27 cellular contexts compared by ENCODE assay signal in genomic region chr14:105178069-105178867, GRCh38. TPM values are rescaled to one million over a fixed set of nuclear protein-coding genes. Genes with fewer than 3 reads are reported as not detected.
A peak's percentile ranks its signal among the peaks of the same experiment; 100 is the strongest.
DNase-seq lines count a peak whose midpoint lies in the region; ATAC-seq and TF ChIP-seq lines count a peak whose summit lies in the region.
"Had no signal": no experiment of that assay in that cellular context is flagged by ENCODE, and none has a peak within 500 bp of the region (broad histone marks: within the 10 kb centered on the region; RNA-seq: fewer than 3 reads in every experiment).

No MANE protein-coding gene starts in this region.

- intact Hi-C loops in natural killer cell (cut with micrococcal nuclease), result no loop called here

- no peaks in the 10 kb centered on the region for H3K9me3 Mint-ChIP-seq in natural killer cell
- no peaks in the 10 kb centered on the region for H3K9me3 Mint-ChIP-seq in natural killer cell treated with Interleukin-12 subunit alpha and Interleukin-12 subunit beta and Interleukin-15 and Interleukin-18, amount 100 ng/mL, for 72 hours
- no peaks in the 10 kb centered on the region for H3K9me3 Mint-ChIP-seq in brain
- H3K9me3 Mint-ChIP-seq in stimulated activated naive B cell treated with anti-CD40 and anti-IgM and Interleukin-4, amounts not matched to agents 10 μg/mL and 1 μg/mL and 100 μg/mL, for 72 hours, result no peaks in the 10 kb centered on the region
- H3K9me3 Mint-ChIP-seq: activated T-cell treated with anti-CD3 and anti-CD28 coated beads, Interleukin-2, amount 50 U/mL, for 72 hours; CD4-positive, alpha-beta memory T cell; immature natural killer cell; neural progenitor cell; stimulated activated effector memory CD8-positive, alpha-beta T cell treated with anti-CD3 and anti-CD28 coated beads, Interleukin-12 subunit alpha, Interleukin-12 subunit beta, amount 100 ng/mL, for 72 hours; T-cell had no signal

- H3K4me3 Mint-ChIP-seq in natural killer cell (peak overlapping the region; percentile 32), brain (peak overlapping the region in 4 of 5 experiments; percentile 50 to 73 (median 62))
- H3K4me3 Mint-ChIP-seq in natural killer cell treated with Interleukin-12 subunit alpha and Interleukin-12 subunit beta and Interleukin-15 and Interleukin-18, amount 100 ng/mL, for 72 hours, result no peak overlapping the region
- no peak overlapping the region for H3K4me3 Mint-ChIP-seq in stimulated activated naive B cell treated with anti-CD40 and anti-IgM and Interleukin-4, amounts not matched to agents 10 μg/mL and 1 μg/mL and 100 μg/mL, for 72 hours
- H3K4me3 Mint-ChIP-seq: activated T-cell treated with anti-CD3 and anti-CD28 coated beads, Interleukin-2, amount 50 U/mL, for 72 hours; neural progenitor cell; stimulated activated effector memory CD8-positive, alpha-beta T cell treated with anti-CD3 and anti-CD28 coated beads, Interleukin-12 subunit alpha, Interleukin-12 subunit beta, amount 100 ng/mL, for 72 hours had no signal

- no peak for DNase-seq in natural killer cell
- DNase-seq in natural killer cell treated with Interleukin-12 subunit alpha and Interleukin-12 subunit beta and Interleukin-15 and Interleukin-18, amount 100 ng/mL, for 72 hours (ENCODE audit: low spot score), result no peak
- DNase-seq in NCI-H1694 (lab: John Stamatoyannopoulos, UW), result peak; percentile 37
- DNase-seq in stimulated activated naive B cell treated with anti-CD40 and anti-IgM and Interleukin-4, amounts not matched to agents 10 μg/mL and 1 μg/mL and 100 μg/mL, for 72 hours, result no peak
- no peak for DNase-seq in HUDEP-2 (lab: John Stamatoyannopoulos, UW; ENCODE audit: unreplicated experiment in 76 of 76)
- DNase-seq in caudate nucleus (lab: John Stamatoyannopoulos, UW), result no peak
- DNase-seq: activated CD4-positive, alpha-beta T cell treated with anti-CD3 and anti-CD28 coated beads for 4 hours; activated naive CD4-positive, alpha-beta T cell treated with anti-CD3 and anti-CD28 coated beads, Interleukin-2, amount 50 U/mL, for 16 hours; activated T-cell treated with anti-CD3 and anti-CD28 coated beads, Interleukin-2, amount 50 U/mL, for 72 hours; CD4-positive, alpha-beta memory T cell; cerebellar nuclear complex; DMS79; erythroblast; foreskin fibroblast; immature natural killer cell; NCI-H2227 treated with DMSO at 0.1 percent for 48 hours; PC-9; SHP77 treated with DMSO at 0.1 percent for 48 hours; stimulated activated CD4-positive, alpha-beta T cell treated with anti-CD3 and anti-CD28 coated beads, Interleukin-1b, Interleukin-23, amount 100 ng/mL, for 48 hours; T-cell had no signal

- no peak overlapping the region for H3K27ac ChIP-seq in caudate nucleus (ENCODE audit: low read depth, low read length)
- H3K27ac ChIP-seq: hepatocyte, neural progenitor cell, PC-9, skin epidermis had no signal

- H3K27me3 Mint-ChIP-seq in natural killer cell (ENCODE audit: low read depth in 2 of 2), result no peaks in the 10 kb centered on the region
- H3K27me3 Mint-ChIP-seq in natural killer cell treated with Interleukin-12 subunit alpha and Interleukin-12 subunit beta and Interleukin-15 and Interleukin-18, amount 100 ng/mL, for 72 hours, result no peaks in the 10 kb centered on the region
- peaks cover 5% of the 10 kb centered on the region for H3K27me3 Mint-ChIP-seq in brain
- peaks cover 5 to 14% of the 10 kb centered on the region in 2 donors for H3K27me3 Mint-ChIP-seq in stimulated activated naive B cell treated with anti-CD40 and anti-IgM and Interleukin-4, amounts not matched to agents 10 μg/mL and 1 μg/mL and 100 μg/mL, for 72 hours
- H3K27me3 Mint-ChIP-seq: CD4-positive, alpha-beta memory T cell; T-cell had no signal

- no peak for TF ChIP-seq CTCF in natural killer cell (IDR thresholded peaks at IDR 0.05)
- no peak for TF ChIP-seq CTCF in brain (conservative IDR thresholded peaks at IDR 0.05)

- H3K36me3 Mint-ChIP-seq in natural killer cell (no peaks in the 10 kb centered on the region), brain (no peaks in the 10 kb centered on the region)
- H3K36me3 Mint-ChIP-seq in natural killer cell treated with Interleukin-12 subunit alpha and Interleukin-12 subunit beta and Interleukin-15 and Interleukin-18, amount 100 ng/mL, for 72 hours, result no peaks in the 10 kb centered on the region
- H3K36me3 Mint-ChIP-seq in stimulated activated naive B cell treated with anti-CD40 and anti-IgM and Interleukin-4, amounts not matched to agents 10 μg/mL and 1 μg/mL and 100 μg/mL, for 72 hours, result no peaks in the 10 kb centered on the region
- H3K36me3 Mint-ChIP-seq: CD4-positive, alpha-beta memory T cell; immature natural killer cell; neural progenitor cell; stimulated activated effector memory CD8-positive, alpha-beta T cell treated with anti-CD3 and anti-CD28 coated beads, Interleukin-12 subunit alpha, Interleukin-12 subunit beta, amount 100 ng/mL, for 72 hours; T-cell had no signal

- ATAC-seq in natural killer cell (no peak), GM21423 (IDR thresholded peaks at IDR 0.05; ENCODE audit: unreplicated experiment) (no peak)
- no peak for ATAC-seq in natural killer cell treated with Interleukin-12 subunit alpha and Interleukin-12 subunit beta and Interleukin-15 and Interleukin-18, amount 100 ng/mL, for 72 hours
- no peak for ATAC-seq in stimulated activated naive B cell treated with anti-CD40 and anti-IgM and Interleukin-4, amounts not matched to agents 10 μg/mL and 1 μg/mL and 100 μg/mL, for 72 hours (replicated peaks)
- ATAC-seq: activated T-cell treated with anti-CD3 and anti-CD28 coated beads, Interleukin-2, amount 50 U/mL, for 72 hours; left lobe of liver; stimulated activated effector memory CD8-positive, alpha-beta T cell treated with anti-CD3 and anti-CD28 coated beads, Interleukin-12 subunit alpha, Interleukin-12 subunit beta, amount 100 ng/mL, for 72 hours; T-cell had no signal

- H3K27ac Mint-ChIP-seq in natural killer cell (peak overlapping the region in 1 of 2 donors; percentile 38), brain (peak overlapping the region in 1 of 5 experiments; percentile 89)
- H3K27ac Mint-ChIP-seq in natural killer cell treated with Interleukin-12 subunit alpha and Interleukin-12 subunit beta and Interleukin-15 and Interleukin-18, amount 100 ng/mL, for 72 hours, result no peak overlapping the region
- H3K27ac Mint-ChIP-seq in stimulated activated naive B cell treated with anti-CD40 and anti-IgM and Interleukin-4, amounts not matched to agents 10 μg/mL and 1 μg/mL and 100 μg/mL, for 72 hours, result peak overlapping the region; percentile 20
- H3K27ac Mint-ChIP-seq: activated T-cell treated with anti-CD3 and anti-CD28 coated beads, Interleukin-2, amount 50 U/mL, for 72 hours; immature natural killer cell; neural progenitor cell; stimulated activated effector memory CD8-positive, alpha-beta T cell treated with anti-CD3 and anti-CD28 coated beads, Interleukin-12 subunit alpha, Interleukin-12 subunit beta, amount 100 ng/mL, for 72 hours; T-cell had no signal

- H3K4me1 Mint-ChIP-seq in natural killer cell (peaks cover 5 to 25% of the 10 kb centered on the region in 2 donors), brain (peaks cover 19% of the 10 kb centered on the region)
- peaks cover 0 to 21% of the 10 kb centered on the region in 2 donors for H3K4me1 Mint-ChIP-seq in natural killer cell treated with Interleukin-12 subunit alpha and Interleukin-12 subunit beta and Interleukin-15 and Interleukin-18, amount 100 ng/mL, for 72 hours (ENCODE audit: low read depth in 2 of 2)
- peaks cover 10 to 22% of the 10 kb centered on the region in 2 donors for H3K4me1 Mint-ChIP-seq in stimulated activated naive B cell treated with anti-CD40 and anti-IgM and Interleukin-4, amounts not matched to agents 10 μg/mL and 1 μg/mL and 100 μg/mL, for 72 hours

RNA-seq across cellular contexts. Expression of gene NUDT14, which starts 2.8 kb away (rescaled TPM):
- total RNA-seq in natural killer cell, result 10 to 100 TPM; 16.0 to 32.9 (median 22.8) TPM
- 10 to 100 TPM; 10.2 to 23.4 TPM for total RNA-seq in natural killer cell treated with Interleukin-12 subunit alpha and Interleukin-12 subunit beta and Interleukin-15 and Interleukin-18, amount 100 ng/mL, for 72 hours
- polyA plus RNA-seq in brain (ENCODE audit: insufficient read depth, low read depth, low replicate concordance), result 63.7 TPM

RNA-seq across cellular contexts. Expression of gene JAG2, which starts 9.7 kb away (rescaled TPM):
- 1 to 10 TPM; 3.5 to 6.6 (median 6.1) TPM for total RNA-seq in natural killer cell
- 1 to 10 TPM; 5.9 to 7.1 TPM for total RNA-seq in natural killer cell treated with Interleukin-12 subunit alpha and Interleukin-12 subunit beta and Interleukin-15 and Interleukin-18, amount 100 ng/mL, for 72 hours
- polyA plus RNA-seq in brain (ENCODE audit: insufficient read depth, low read depth, low replicate concordance), result 21.9 TPM
- polyA plus RNA-seq: CD4-positive, alpha-beta memory T cell had no signal

Comparison
In these comparisons a context has a peak if more than half of its experiments do, and no peak if none do; other contexts are left out.
1. H3K4me3 Mint-ChIP-seq: peak in natural killer cell (single experiment) and brain (4 of 5); none in natural killer cell treated with Interleukin-12 subunit alpha and Interleukin-12 subunit beta and Interleukin-15 and Interleukin-18, amount 100 ng/mL, for 72 hours (single experiment) and stimulated activated naive B cell treated with anti-CD40 and anti-IgM and Interleukin-4, amounts not matched to agents 10 μg/mL and 1 μg/mL and 100 μg/mL, for 72 hours (0 of 2).